1 cellular context compared by ENCODE assay signal in the genomic region with DNA sequence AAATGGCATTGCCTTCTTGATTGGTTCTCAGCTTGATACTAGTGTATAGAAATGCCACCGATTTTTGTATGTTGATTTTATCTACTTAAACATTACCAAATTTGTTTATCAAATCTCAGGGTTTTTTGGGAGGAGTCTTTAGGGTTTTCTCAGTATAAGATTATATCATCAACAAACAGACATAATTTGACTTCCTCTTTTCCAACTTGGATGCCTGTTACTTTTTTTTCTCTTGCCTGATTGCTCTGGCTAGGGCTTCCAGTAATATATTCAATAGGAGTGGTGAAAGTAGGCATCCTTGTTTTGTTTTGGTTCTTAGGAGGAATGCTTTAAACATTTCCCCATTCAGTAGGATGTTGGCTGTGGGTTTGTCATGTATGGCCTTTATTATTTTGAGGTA.
TF ChIP-seq lines count a peak whose summit lies in the region.

No MANE protein-coding gene starts in this region.

TF ChIP-seq in GM12878, 131 proteins besides CTCF, POLR2A, EP300 and RAD21:
- TF ChIP-seq SPI1 (IDR thresholded peaks at IDR 0.05; ENCODE audit: borderline replicate concordance, insufficient read depth, low read depth, low read length) = peak; percentile 43; the same call in 1 of the 2 replicates
- no peak for TF ChIP-seq NFYA (IDR thresholded peaks at IDR 0.05; ENCODE audit: borderline replicate concordance, low read depth, low read length)
- TF ChIP-seq ESRRA (IDR thresholded peaks at IDR 0.05; ENCODE audit: low read length) = no peak
